In the genomic region with DNA sequence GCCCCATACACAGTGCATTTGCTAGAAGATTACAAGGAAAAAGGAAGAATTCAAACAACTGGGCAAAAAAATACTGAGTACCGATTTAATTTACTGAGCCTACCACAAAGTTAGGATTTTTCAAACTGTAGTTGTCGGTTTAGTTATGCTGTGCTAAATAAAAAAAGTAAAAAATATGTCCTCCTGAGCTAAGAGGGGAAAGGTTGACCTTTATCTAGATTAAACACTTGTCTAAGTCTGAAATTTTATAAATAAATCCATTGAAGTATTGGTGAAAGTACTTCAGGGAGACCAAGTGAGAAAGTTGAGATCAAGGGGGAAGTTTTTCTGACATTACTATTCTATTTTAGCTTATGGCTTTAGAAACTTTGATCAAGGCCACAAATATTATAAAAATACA, we compare ENCODE assay signal across 4 cellular contexts. TPM values are rescaled to one million over a fixed set of nuclear protein-coding genes. Genes with fewer than 3 reads are reported as not detected.
"Had no signal": no experiment of that assay in that cellular context is flagged by ENCODE, and none has a peak within 500 bp of the region (broad histone marks: within the 10 kb centered on the region; RNA-seq: fewer than 3 reads in every experiment).

No MANE protein-coding gene starts in this region.

- H3K4me3 ChIP-seq: GM12878 had no signal

- ATAC-seq: GM12878 had no signal

- DNase-seq: GDM1, GF-D8 had no signal

RNA-seq across cellular contexts. Expression of a gene that starts 19.1 kb away (rescaled TPM):
- total RNA-seq: G401 had no signal
